Comparison of ENCODE assay signal across 1 cellular context in genomic region chr9:120936011-120936763, GRCh38.
TF ChIP-seq lines count a peak whose summit lies in the region.

No MANE protein-coding gene starts in this region.

TF ChIP-seq in K562, 482 proteins besides CTCF, POLR2A, EP300 and RAD21 (continued from another document and continues in another):
- TF ChIP-seq RERE (CRISPR knock-in tag; IDR thresholded peaks at IDR 0.05; ENCODE audit: borderline replicate concordance), result no peak
- peak; percentile 51; the same call in 1 of the 2 replicates for TF ChIP-seq CC2D1A (IDR thresholded peaks at IDR 0.05)
- TF ChIP-seq USF2 (CRISPR knock-in tag; IDR thresholded peaks at IDR 0.05), result no peak
- no peak for TF ChIP-seq PRPF4 (IDR thresholded peaks at IDR 0.05; ENCODE audit: insufficient read depth, low read depth, low read length, poor library complexity, severe bottlenecking)
- TF ChIP-seq ZNF354B (CRISPR knock-in tag; IDR thresholded peaks at IDR 0.05), result no peak
- TF ChIP-seq SRSF3 (IDR thresholded peaks at IDR 0.05; ENCODE audit: insufficient read depth, low read length), result no peak
- no peak for TF ChIP-seq MCM3 (IDR thresholded peaks at IDR 0.05)
- no peak for TF ChIP-seq ZBTB40 (IDR thresholded peaks at IDR 0.05)
- no peak for TF ChIP-seq ZBTB40 (CRISPR knock-in tag; IDR thresholded peaks at IDR 0.05)
- TF ChIP-seq LCOR (CRISPR knock-in tag; IDR thresholded peaks at IDR 0.05), result peak; percentile 62; the same call in 1 of the 2 replicates
- no peak for TF ChIP-seq EHMT2 (IDR thresholded peaks at IDR 0.05)
- peak; percentile 95 for TF ChIP-seq SMC3 (conservative IDR thresholded peaks at IDR 0.05; ENCODE audit: insufficient read depth, low read depth, low read length)
- TF ChIP-seq ZFX (CRISPR knock-in tag; IDR thresholded peaks at IDR 0.05), result no peak
- peak in 1 of 2 experiments; percentile 57; a peak in 1 of 4 replicates for TF ChIP-seq RCOR1 (IDR thresholded peaks at IDR 0.05; ENCODE audit: borderline replicate concordance in 1 of 2, low read depth in 2 of 2, low read length in 2 of 2)
- peak; percentile 69 for TF ChIP-seq ZNF24 (IDR thresholded peaks at IDR 0.05)
- TF ChIP-seq BRCA1 (IDR thresholded peaks at IDR 0.05), result no peak
- no peak for TF ChIP-seq BRCA1 (CRISPR knock-in tag; IDR thresholded peaks at IDR 0.05)
- TF ChIP-seq CXXC5 (CRISPR knock-in tag; IDR thresholded peaks at IDR 0.05), result 0 out of 2 replicates have a peak, but pooled peaks have one; percentile 19
- TF ChIP-seq JUND (IDR thresholded peaks at IDR 0.05; ENCODE audit: borderline replicate concordance, low read depth, low read length), result peak; percentile 30; the same call in 1 of the 2 replicates
- no peak; the same call in 2 of the 3 replicates for TF ChIP-seq JUND (tag; IDR thresholded peaks at IDR 0.05; ENCODE audit: borderline replicate concordance, low read depth, low read length)
- TF ChIP-seq POU5F1 (IDR thresholded peaks at IDR 0.05; ENCODE audit: borderline replicate concordance, low read depth, low read length, partially characterized antibody), result no peak
- TF ChIP-seq ZNF511 (CRISPR knock-in tag; IDR thresholded peaks at IDR 0.05), result no peak
- no peak for TF ChIP-seq THAP12 (CRISPR knock-in tag; IDR thresholded peaks at IDR 0.05)
- no peak for TF ChIP-seq TRIM28 (IDR thresholded peaks at IDR 0.05)
- TF ChIP-seq SLC30A9 (CRISPR knock-in tag; IDR thresholded peaks at IDR 0.05), result no peak
- no peak for TF ChIP-seq ZFP36 (IDR thresholded peaks at IDR 0.05; ENCODE audit: low read depth, low read length, partially characterized antibody)
- no peak for TF ChIP-seq ZNF407 (IDR thresholded peaks at IDR 0.05; ENCODE audit: low read depth)
